Comparison of ENCODE assay signal across 29 cellular contexts in genomic region chrX:100596601-100597000, GRCh38. TPM values are rescaled to one million over a fixed set of nuclear protein-coding genes. Genes with fewer than 3 reads are reported as not detected.
DNase-seq lines count a peak whose midpoint lies in the region; ATAC-seq and TF ChIP-seq lines count a peak whose summit lies in the region.
"Had no signal": no experiment of that assay in that cellular context is flagged by ENCODE, and none has a peak within 500 bp of the region (broad histone marks: within the 10 kb centered on the region; RNA-seq: fewer than 3 reads in every experiment).

No MANE protein-coding gene starts in this region.

- no peak overlapping the region for H3K27ac Mint-ChIP-seq in T-cell
- H3K27ac Mint-ChIP-seq: CD14-positive monocyte; CD4-positive, alpha-beta memory T cell; CD4-positive, CD25-positive, alpha-beta regulatory T cell; CD8-positive, alpha-beta memory T cell had no signal

- TF ChIP-seq CTCF in cardiac muscle cell (IDR thresholded peaks at IDR 0.05; ENCODE audit: low read depth, low read length) = no peak
- TF ChIP-seq CTCF in HEK293 (tag by site-specific recombination; IDR thresholded peaks at IDR 0.05) = no peak
- TF ChIP-seq CTCF in osteoblast (IDR thresholded peaks at IDR 0.05; ENCODE audit: extremely low read depth, low read depth, low read length) = no peak
- TF ChIP-seq CTCF in transverse colon (IDR thresholded peaks at IDR 0.05) = no peak

- intact Hi-C loops in left ventricle myocardium superior (cut with micrococcal nuclease) (no loop called here), transverse colon (cut with DNase I; ENCODE audit: low total_unique reads) (no loop called here)

- ATAC-seq in left ventricle myocardium superior = no peak
- ATAC-seq in T-cell (replicated peaks in 1 of 4) = no peak
- ATAC-seq: A549, GM12878 had no signal

- in situ Hi-C loops in transverse colon (cut with MboI; ENCODE audit: low pct_ligation_motif_present in 1 of 4, low pct_unique_long_range_greater_than_20kb in 1 of 4, low sequenced_read_pairs in 3 of 4) = no loop called here

- H3K4me3 Mint-ChIP-seq in T-cell = no peak overlapping the region
- H3K4me3 Mint-ChIP-seq: CD4-positive, alpha-beta memory T cell; CD4-positive, CD25-positive, alpha-beta regulatory T cell; CD8-positive, alpha-beta memory T cell had no signal

- H3K36me3 ChIP-seq in cardiac muscle cell = no peaks in the 10 kb centered on the region
- no peaks in the 10 kb centered on the region for H3K36me3 ChIP-seq in HEK293 (ENCODE audit: control insufficient read depth in 2 of 2, insufficient read depth in 1 of 2, low read length in 2 of 2)
- no peaks in the 10 kb centered on the region for H3K36me3 ChIP-seq in iPS-18a (ENCODE audit: control insufficient read depth, low read depth, low read length)
- H3K36me3 ChIP-seq in osteoblast (ENCODE audit: insufficient read depth, low read length) = no peaks in the 10 kb centered on the region
- H3K36me3 ChIP-seq in transverse colon = no peaks in the 10 kb centered on the region
- H3K36me3 ChIP-seq: BE2C, BLaER1 had no signal

- POLR2A ChIA-PET in HEK293 (lab: Yijun Ruan, JAX) = no interaction called here
- POLR2A ChIA-PET in T-cell (lab: Charles Lee) = no interaction called here

- peak in 1 of 2 donors; percentile 35 for DNase-seq in cardiac muscle cell (ENCODE audit: low read depth in 1 of 2, low spot score in 1 of 2)
- no peak for DNase-seq in left ventricle myocardium superior
- peak; percentile 13 for DNase-seq in osteoblast (ENCODE audit: insufficient read length, low spot score, missing footprints)
- no peak for DNase-seq in T-cell
- DNase-seq in cerebellar nuclear complex (lab: John Stamatoyannopoulos, UW) = no peak
- no peak for DNase-seq in transverse colon
- DNase-seq: BE2C; C1 segment of cervical spinal cord; CD4-positive, alpha-beta memory T cell; CD4-positive, CD25-positive, alpha-beta regulatory T cell; CD8-positive, alpha-beta memory T cell; COR-L47; DMS 273 treated with DMSO at 0.1 percent for 48 hours; DMS153; DMS53; DMS79; DND-41; EL; GDM1 had no signal

- H3K36me3 Mint-ChIP-seq in T-cell = no peaks in the 10 kb centered on the region
- H3K36me3 Mint-ChIP-seq: CD14-positive monocyte; CD4-positive, alpha-beta memory T cell; CD4-positive, CD25-positive, alpha-beta regulatory T cell; CD8-positive, alpha-beta memory T cell had no signal

- no peak for TF ChIP-seq EP300 in transverse colon (IDR thresholded peaks at IDR 0.05; ENCODE audit: low read depth)

- H3K9me3 ChIP-seq in cardiac muscle cell (ENCODE audit: low read depth) (no peaks in the 10 kb centered on the region), HEK293 (ENCODE audit: control insufficient read depth, insufficient read depth, low read depth, low read length) (no peaks in the 10 kb centered on the region), iPS-18a (ENCODE audit: control insufficient read depth, low read depth, low read length) (no peaks in the 10 kb centered on the region), osteoblast (ENCODE audit: low read depth, low read length) (no peaks in the 10 kb centered on the region), transverse colon (no peaks in the 10 kb centered on the region)
- H3K9me3 ChIP-seq: A549, BE2C, BLaER1 had no signal

- H3K27ac ChIP-seq in cardiac muscle cell (peak overlapping the region; percentile 3), HEK293 (ENCODE audit: extremely low read depth, low read depth, low read length) (no peak overlapping the region), iPS-18a (ENCODE audit: low read length) (no peak overlapping the region), osteoblast (ENCODE audit: low read depth, low read length) (no peak overlapping the region), transverse colon (no peak overlapping the region)
- H3K27ac ChIP-seq: 22Rv1, A549, BLaER1 had no signal

- WGBS in transverse colon (ENCODE audit: low coverage in 1 of 2), 2 donors = 18 to 32% methylated on average over 2 of the region's 2 CpGs

- H3K4me3 ChIP-seq in cardiac muscle cell = no peak overlapping the region
- H3K4me3 ChIP-seq in HEK293 (ENCODE audit: low read depth, low read length) = no peak overlapping the region
- no peak overlapping the region for H3K4me3 ChIP-seq in iPS-18a (ENCODE audit: low read length)
- H3K4me3 ChIP-seq in osteoblast (ENCODE audit: insufficient read depth, low read length) = no peak overlapping the region
- no peak overlapping the region for H3K4me3 ChIP-seq in transverse colon
- H3K4me3 ChIP-seq: A549, BLaER1, GM12878 had no signal

- CTCF ChIA-PET in HEK293 (lab: Yijun Ruan, JAX) (interaction anchor here (0.5 to 1.0 kb wide), 3 partner anchors 12 to 92 kb away, joined by 3 to 4 read pairs (median 3); no protein-coding TSS in a partner anchor), T-cell (lab: Charles Lee) (no interaction called here)

- no peaks in the 10 kb centered on the region for H3K79me2 ChIP-seq in osteoblast (ENCODE audit: insufficient read depth, low read length)

- no peak for TF ChIP-seq POLR2A in transverse colon (IDR thresholded peaks at IDR 0.05)

- no peaks in the 10 kb centered on the region for H3K27me3 ChIP-seq in cardiac muscle cell
- H3K27me3 ChIP-seq in iPS-18a (ENCODE audit: control insufficient read depth, insufficient read depth, low read length) = no peaks in the 10 kb centered on the region
- H3K27me3 ChIP-seq in osteoblast (ENCODE audit: insufficient read depth, low read length) = peaks cover 8% of the 10 kb centered on the region
- no peaks in the 10 kb centered on the region for H3K27me3 ChIP-seq in transverse colon
- H3K27me3 ChIP-seq: BE2C, BLaER1 had no signal

- peak overlapping the region; percentile 3 for H3K9ac ChIP-seq in iPS-18a (ENCODE audit: low read length)
- H3K9ac ChIP-seq: BLaER1 had no signal

- H3K4me1 ChIP-seq in cardiac muscle cell (ENCODE audit: low read depth) = peaks cover 15% of the 10 kb centered on the region
- H3K4me1 ChIP-seq in HEK293 (ENCODE audit: control insufficient read depth, insufficient read depth, low read length) = no peaks in the 10 kb centered on the region; the same call in 1 of the 2 replicates
- peaks cover 44% of the 10 kb centered on the region for H3K4me1 ChIP-seq in iPS-18a (ENCODE audit: control insufficient read depth, low read depth, low read length)
- no peaks in the 10 kb centered on the region for H3K4me1 ChIP-seq in osteoblast (ENCODE audit: insufficient read depth, low read length)
- peaks cover 0 to 23% (median 2%) of the 10 kb centered on the region in 4 donors for H3K4me1 ChIP-seq in transverse colon
- H3K4me1 ChIP-seq: A549, BE2C had no signal

- peaks cover 5 to 16% of the 10 kb centered on the region in 2 donors for H3K27me3 Mint-ChIP-seq in T-cell

- no peaks in the 10 kb centered on the region for H4K20me1 ChIP-seq in osteoblast (ENCODE audit: insufficient read depth, low read length)
- H4K20me1 ChIP-seq: BLaER1 had no signal

- no peaks in the 10 kb centered on the region for H3K9me3 Mint-ChIP-seq in T-cell
- H3K9me3 Mint-ChIP-seq: CD4-positive, alpha-beta memory T cell; CD4-positive, CD25-positive, alpha-beta regulatory T cell had no signal

- no peak overlapping the region for H2AFZ ChIP-seq in osteoblast (ENCODE audit: low read length)

- H3K4me1 Mint-ChIP-seq in T-cell = peaks cover 5 to 8% (median 5%) of the 10 kb centered on the region in 3 donors
- H3K4me1 Mint-ChIP-seq: CD14-positive monocyte; CD4-positive, CD25-positive, alpha-beta regulatory T cell had no signal

- H3K4me2 ChIP-seq in osteoblast (ENCODE audit: insufficient read depth, low read length) = no peak overlapping the region
- H3K4me2 ChIP-seq: A549, BLaER1 had no signal

TF ChIP-seq in HEK293, 187 proteins besides CTCF, POLR2A, EP300 and RAD21 (continues in another document):
- TF ChIP-seq AEBP2 (tag by site-specific recombination; IDR thresholded peaks at IDR 0.05; ENCODE audit: borderline replicate concordance) = no peak
- no peak for TF ChIP-seq FEZF1 (tag by site-specific recombination; IDR thresholded peaks at IDR 0.05)
- TF ChIP-seq PRDM6 (tag by site-specific recombination; IDR thresholded peaks at IDR 0.05) = peak; percentile 50
- no peak for TF ChIP-seq ZNF266 (tag by site-specific recombination; IDR thresholded peaks at IDR 0.05; ENCODE audit: low read depth)

RNA-seq across cellular contexts. Expression of gene TNMD, which starts 11.9 kb away (rescaled TPM):
- 0.57 and 4.1 TPM in 2 replicates for total RNA-seq in cardiac muscle cell
- 1.1 and 6.9 TPM in 2 replicates for polyA plus RNA-seq in cardiac muscle cell
- not detected for total RNA-seq in left ventricle myocardium superior
- not detected in 2 replicates for total RNA-seq in osteoblast
- not detected for total RNA-seq in T-cell
- 1 to 10 TPM in 1 of 4 donors, under 1 TPM in 1, not detected in 2; 0.68 to 1.1 TPM for total RNA-seq in transverse colon
- total RNA-seq: A172; CD4-positive, alpha-beta memory T cell; CD4-positive, CD25-positive, alpha-beta regulatory T cell; CD8-positive, alpha-beta memory T cell; Daoy; G401; GM12878 had no signal
- polyA plus RNA-seq: A549; CD14-positive monocyte; CD4-positive, alpha-beta memory T cell; CD4-positive, CD25-positive, alpha-beta regulatory T cell; CD8-positive, alpha-beta memory T cell; GM12878 had no signal

RNA-seq across cellular contexts. Expression of gene TSPAN6, which starts 40.0 kb away (rescaled TPM):
- total RNA-seq in cardiac muscle cell = 57.8 and 86.9 TPM in 2 replicates
- 175 and 196 TPM in 2 replicates for polyA plus RNA-seq in cardiac muscle cell
- total RNA-seq in left ventricle myocardium superior = 4.8 TPM
- total RNA-seq in osteoblast = 37.3 and 38.0 TPM in 2 replicates
- total RNA-seq in T-cell = 1 to 10 TPM in 4 of 5 donors, under 1 TPM in 1; 0.91 to 2.1 (median 1.6) TPM
- total RNA-seq in transverse colon = 100 to 1,000 TPM in 2 of 4 donors, 10 to 100 TPM in 2; 16.7 to 114 (median 70.3) TPM
- polyA plus RNA-seq: CD14-positive monocyte had no signal

RNA-seq across cellular contexts. Expression of gene SRPX2, which starts 47.4 kb away (rescaled TPM):
- total RNA-seq in cardiac muscle cell = 0.03 and 0.04 TPM in 2 replicates
- polyA plus RNA-seq in cardiac muscle cell = 0.30 and 1.9 TPM in 2 replicates
- 9.5 TPM for total RNA-seq in left ventricle myocardium superior
- 36.9 and 38.6 TPM in 2 replicates for total RNA-seq in osteoblast
- total RNA-seq in T-cell = under 1 TPM in 1 of 5 donors, not detected in 4; 0.18 TPM
- total RNA-seq in transverse colon = 10 to 100 TPM in 2 of 4 donors, 1 to 10 TPM in 2; 9.3 to 72.2 (median 13.1) TPM
- total RNA-seq: CD4-positive, alpha-beta memory T cell; CD4-positive, CD25-positive, alpha-beta regulatory T cell; CD8-positive, alpha-beta memory T cell; GM12878 had no signal
- polyA plus RNA-seq: CD14-positive monocyte; CD4-positive, alpha-beta memory T cell; CD4-positive, CD25-positive, alpha-beta regulatory T cell; CD8-positive, alpha-beta memory T cell; GM12878 had no signal
